Comparison of ENCODE assay signal across 16 cellular contexts in genomic region chr17:75590314-75590761, GRCh38. TPM values are rescaled to one million over a fixed set of nuclear protein-coding genes. Genes with fewer than 3 reads are reported as not detected.
DNase-seq lines count a peak whose midpoint lies in the region; ATAC-seq, FAIRE-seq and TF ChIP-seq lines count a peak whose summit lies in the region.
"Had no signal": no experiment of that assay in that cellular context is flagged by ENCODE, and none has a peak within 500 bp of the region (broad histone marks: within the 10 kb centered on the region; RNA-seq: fewer than 3 reads in every experiment).

No MANE protein-coding gene starts in this region.

- no peaks in the 10 kb centered on the region for H3K9me3 ChIP-seq in BLaER1
- H3K9me3 ChIP-seq in CD8-positive, alpha-beta T cell (ENCODE audit: low read length) = no peaks in the 10 kb centered on the region

- H3K27me3 ChIP-seq in BLaER1 = no peaks in the 10 kb centered on the region
- H3K27me3 ChIP-seq in CD8-positive, alpha-beta T cell (ENCODE audit: insufficient read depth, low read length) = no peaks in the 10 kb centered on the region
- H3K27me3 ChIP-seq: cardiac muscle cell had no signal

- H3K4me1 Mint-ChIP-seq in CD8-positive, alpha-beta T cell (ENCODE audit: low read depth) = peaks cover 15% of the 10 kb centered on the region
- peaks cover 2% of the 10 kb centered on the region for H3K4me1 Mint-ChIP-seq in activated T-helper 2 cell treated with anti-CD3 and anti-CD28 coated beads, Interferon-gamma antibody, Interleukin-2, Interleukin-4, amounts not matched to agents 10 μg/mL and 5 μg/mL and 100 μg/mL, durations not matched to agents 14 hours and 24 hours and 36 hours (ENCODE audit: low read depth)
- H3K4me1 Mint-ChIP-seq in natural killer cell (peaks cover 7 to 25% of the 10 kb centered on the region in 2 donors), glutamatergic neuron (ENCODE audit: low read depth, unreplicated experiment) (no peaks in the 10 kb centered on the region)

- peaks cover 42% of the 10 kb centered on the region for H3K4me1 ChIP-seq in BLaER1
- peaks cover 15% of the 10 kb centered on the region for H3K4me1 ChIP-seq in CD8-positive, alpha-beta T cell (ENCODE audit: insufficient read depth, low read length)

- no peaks in the 10 kb centered on the region for H3K9me3 Mint-ChIP-seq in CD8-positive, alpha-beta T cell
- H3K9me3 Mint-ChIP-seq in activated T-helper 2 cell treated with anti-CD3 and anti-CD28 coated beads, Interferon-gamma antibody, Interleukin-2, Interleukin-4, amounts not matched to agents 10 μg/mL and 5 μg/mL and 100 μg/mL, durations not matched to agents 14 hours and 24 hours and 36 hours = no peaks in the 10 kb centered on the region
- no peaks in the 10 kb centered on the region for H3K9me3 Mint-ChIP-seq in natural killer cell
- H3K9me3 Mint-ChIP-seq in glutamatergic neuron (ENCODE audit: unreplicated experiment) = peaks cover 7% of the 10 kb centered on the region

- H3K27me3 Mint-ChIP-seq in CD8-positive, alpha-beta T cell (ENCODE audit: low read depth) = no peaks in the 10 kb centered on the region
- H3K27me3 Mint-ChIP-seq in activated T-helper 2 cell treated with anti-CD3 and anti-CD28 coated beads, Interferon-gamma antibody, Interleukin-2, Interleukin-4, amounts not matched to agents 10 μg/mL and 5 μg/mL and 100 μg/mL, durations not matched to agents 14 hours and 24 hours and 36 hours (ENCODE audit: low read depth) = peaks cover 19% of the 10 kb centered on the region
- H3K27me3 Mint-ChIP-seq in natural killer cell (ENCODE audit: low read depth in 2 of 2) (no peaks in the 10 kb centered on the region), glutamatergic neuron (ENCODE audit: unreplicated experiment) (peaks cover 8% of the 10 kb centered on the region)

- peak overlapping the region; percentile 76 for H3K9ac ChIP-seq in BLaER1

- CTCF ChIA-PET in CD8-positive, alpha-beta T cell (lab: Charles Lee) = interaction anchor here (0.6 to 2.3 kb wide), 7 partner anchors 11 to 163 kb away, joined by 3 to 8 read pairs (median 4); partner anchors contain the start of gene TSEN54

- FAIRE-seq in HTR-8/SVneo (lab: Jason Lieb, UNC) = no peak
- FAIRE-seq: frontal cortex, kidney had no signal

- H3K4me2 ChIP-seq in BLaER1 = peak overlapping the region; percentile 96

- intact Hi-C loops in CD8-positive, alpha-beta T cell (cut with DNase I, micrococcal nuclease) = no loop called here
- intact Hi-C loops in activated T-helper 2 cell treated with anti-CD3 and anti-CD28 coated beads, Interferon-gamma antibody, Interleukin-2, Interleukin-4, amounts not matched to agents 10 μg/mL and 5 μg/mL and 100 μg/mL, durations not matched to agents 14 hours and 24 hours and 36 hours (cut with micrococcal nuclease) = no loop called here
- intact Hi-C loops in natural killer cell (cut with micrococcal nuclease) = no loop called here

- H3K4me3 ChIP-seq in BLaER1 = peak overlapping the region; percentile 90
- H3K4me3 ChIP-seq in CD8-positive, alpha-beta T cell (ENCODE audit: low read depth, low read length) = no peak overlapping the region

- no peaks in the 10 kb centered on the region for H3K36me3 Mint-ChIP-seq in CD8-positive, alpha-beta T cell
- H3K36me3 Mint-ChIP-seq in activated T-helper 2 cell treated with anti-CD3 and anti-CD28 coated beads, Interferon-gamma antibody, Interleukin-2, Interleukin-4, amounts not matched to agents 10 μg/mL and 5 μg/mL and 100 μg/mL, durations not matched to agents 14 hours and 24 hours and 36 hours (ENCODE audit: low read depth) = no peaks in the 10 kb centered on the region
- H3K36me3 Mint-ChIP-seq in natural killer cell (no peaks in the 10 kb centered on the region), glutamatergic neuron (ENCODE audit: unreplicated experiment) (peaks cover 4% of the 10 kb centered on the region)

- peak overlapping the region; percentile 58 for H3K4me3 Mint-ChIP-seq in CD8-positive, alpha-beta T cell
- peak overlapping the region; percentile 17 for H3K4me3 Mint-ChIP-seq in activated T-helper 2 cell treated with anti-CD3 and anti-CD28 coated beads, Interferon-gamma antibody, Interleukin-2, Interleukin-4, amounts not matched to agents 10 μg/mL and 5 μg/mL and 100 μg/mL, durations not matched to agents 14 hours and 24 hours and 36 hours (ENCODE audit: low read depth)
- H3K4me3 Mint-ChIP-seq in natural killer cell = peak overlapping the region; percentile 21
- no peak overlapping the region for H3K4me3 Mint-ChIP-seq in glutamatergic neuron (ENCODE audit: unreplicated experiment)

- peaks cover 53% of the 10 kb centered on the region for H4K20me1 ChIP-seq in BLaER1

- POLR2A ChIA-PET in CD8-positive, alpha-beta T cell (lab: Charles Lee) = interaction anchor here (0.8 kb wide), 1 partner anchor 74 kb away, joined by 4 read pairs; the partner anchor contains the start of gene TSEN54

- no peak for ATAC-seq in CD8-positive, alpha-beta T cell
- no peak for ATAC-seq in natural killer cell
- ATAC-seq: activated CD4-positive, CD25-positive, alpha-beta regulatory T cell treated with anti-CD3 and anti-CD28 coated beads, Interleukin-2, amount 50 U/mL, for 24 hours had no signal

- H3K27ac Mint-ChIP-seq in CD8-positive, alpha-beta T cell = peak overlapping the region; percentile 71
- no peak overlapping the region for H3K27ac Mint-ChIP-seq in activated T-helper 2 cell treated with anti-CD3 and anti-CD28 coated beads, Interferon-gamma antibody, Interleukin-2, Interleukin-4, amounts not matched to agents 10 μg/mL and 5 μg/mL and 100 μg/mL, durations not matched to agents 14 hours and 24 hours and 36 hours
- H3K27ac Mint-ChIP-seq in natural killer cell (peak overlapping the region; percentile 72 to 83), glutamatergic neuron (ENCODE audit: unreplicated experiment) (no peak overlapping the region)

- TF ChIP-seq CTCF in CD8-positive, alpha-beta T cell (IDR thresholded peaks at IDR 0.05) = no peak
- TF ChIP-seq CTCF in natural killer cell (IDR thresholded peaks at IDR 0.05) (no peak), glutamatergic neuron (IDR thresholded peaks at IDR 0.05; ENCODE audit: partially characterized antibody, unreplicated experiment) (no peak)

- H3K36me3 ChIP-seq in BLaER1 = peaks cover 49% of the 10 kb centered on the region
- H3K36me3 ChIP-seq in CD8-positive, alpha-beta T cell (ENCODE audit: insufficient read depth, low read length) = no peaks in the 10 kb centered on the region
- H3K36me3 ChIP-seq: cardiac muscle cell had no signal

- DNase-seq in CD8-positive, alpha-beta T cell = peak in 1 of 7 experiments; percentile 16
- DNase-seq in activated T-helper 2 cell treated with anti-CD3 and anti-CD28 coated beads, Interferon-gamma antibody, Interleukin-2, Interleukin-4, amounts not matched to agents 10 μg/mL and 5 μg/mL and 100 μg/mL, durations not matched to agents 14 hours and 24 hours and 36 hours (ENCODE audit: low spot score) = no peak
- DNase-seq in natural killer cell (no peak), HTR-8/SVneo (ENCODE audit: insufficient read length, low spot score) (no peak), glutamatergic neuron (no peak), glomerular visceral epithelial cell (ENCODE audit: extremely low spot score) (no peak), NCI-H1417 treated with DMSO at 0.1 percent for 48 hours (lab: John Stamatoyannopoulos, UW) (no peak)
- DNase-seq: activated effector memory CD4-positive, alpha-beta T cell treated with anti-CD3 and anti-CD28 coated beads, Interleukin-2, amount 50 U/mL, for 16 hours; GF-D8; NCI-H226; stimulated activated CD4-positive, alpha-beta T cell treated with anti-CD3 and anti-CD28 coated beads, Interleukin-2, amount 100 ng/mL, for 24 hours had no signal

- H3K27ac ChIP-seq in BLaER1 = peak overlapping the region; percentile 37; the same call in 1 of the 2 replicates
- H3K27ac ChIP-seq in CD8-positive, alpha-beta T cell (ENCODE audit: low read depth, low read length) = no peak overlapping the region
- H3K27ac ChIP-seq: cardiac muscle cell had no signal

RNA-seq across cellular contexts. Expression of gene MYO15B, which starts 2.7 kb away (rescaled TPM):
- 100 to 1,000 TPM; 271 to 300 TPM for total RNA-seq in CD8-positive, alpha-beta T cell
- 33.9 and 34.8 TPM in 2 replicates for total RNA-seq in activated T-helper 2 cell treated with anti-CD3 and anti-CD28 coated beads, Interferon-gamma antibody, Interleukin-2, Interleukin-4, amounts not matched to agents 10 μg/mL and 5 μg/mL and 100 μg/mL, durations not matched to agents 14 hours and 24 hours and 36 hours
- 100 to 1,000 TPM; 336 to 372 (median 339) TPM for total RNA-seq in natural killer cell
- total RNA-seq in glutamatergic neuron (ENCODE audit: unreplicated experiment) = 82.6 TPM

RNA-seq across cellular contexts. Expression of gene SMIM5, which starts 42.9 kb away (rescaled TPM):
- total RNA-seq in CD8-positive, alpha-beta T cell = 1 to 10 TPM in 1 of 2 experiments, under 1 TPM in 1; 0.60 to 2.1 TPM
- total RNA-seq in activated T-helper 2 cell treated with anti-CD3 and anti-CD28 coated beads, Interferon-gamma antibody, Interleukin-2, Interleukin-4, amounts not matched to agents 10 μg/mL and 5 μg/mL and 100 μg/mL, durations not matched to agents 14 hours and 24 hours and 36 hours = 0.09 and 0.16 TPM in 2 replicates
- total RNA-seq in natural killer cell = 1 to 10 TPM in 2 of 3 donors, under 1 TPM in 1; 0.95 to 2.0 (median 1.5) TPM
- 0.20 TPM for total RNA-seq in glutamatergic neuron (ENCODE audit: unreplicated experiment)

Comparison
In these comparisons a context has a peak if more than half of its experiments do, and no peak if none do; other contexts are left out.
1. H3K27ac Mint-ChIP-seq: peak in CD8-positive, alpha-beta T cell (single experiment) and natural killer cell (2 of 2); none in activated T-helper 2 cell treated with anti-CD3 and anti-CD28 coated beads, Interferon-gamma antibody, Interleukin-2, Interleukin-4, amounts not matched to agents 10 μg/mL and 5 μg/mL and 100 μg/mL, durations not matched to agents 14 hours and 24 hours and 36 hours (single experiment) and glutamatergic neuron (single experiment).